ENCODE assay signal across 1 cellular context in genomic region chr9:109817846-109818472, GRCh38.
TF ChIP-seq lines count a peak whose summit lies in the region.

No MANE protein-coding gene starts in this region.

TF ChIP-seq in HepG2, 621 proteins besides CTCF, POLR2A, EP300 and RAD21 (continued from another document):
- TF ChIP-seq ZNF142 (CRISPR knock-in tag; IDR thresholded peaks at IDR 0.05) (no peak), FOXP4 (CRISPR knock-in tag; IDR thresholded peaks at IDR 0.05) (no peak), LCORL (IDR thresholded peaks at IDR 0.05) (no peak), LCORL (CRISPR knock-in tag; IDR thresholded peaks at IDR 0.05) (no peak), SMYD3 (CRISPR knock-in tag; IDR thresholded peaks at IDR 0.05) (no peak), MED1 (CRISPR knock-in tag; IDR thresholded peaks at IDR 0.05) (no peak), ZNF775 (CRISPR knock-in tag; IDR thresholded peaks at IDR 0.05; ENCODE audit: borderline replicate concordance) (no peak), ZNF720 (CRISPR knock-in tag; IDR thresholded peaks at IDR 0.05) (no peak), KLF6 (CRISPR knock-in tag; IDR thresholded peaks at IDR 0.05) (no peak), HDAC1 (CRISPR knock-in tag; IDR thresholded peaks at IDR 0.05) (no peak), ZBTB26 (CRISPR knock-in tag; IDR thresholded peaks at IDR 0.05; ENCODE audit: borderline replicate concordance) (no peak), JUN (CRISPR knock-in tag; IDR thresholded peaks at IDR 0.05) (0 out of 2 replicates have a peak, but pooled peaks have one; percentile 48), XBP1 (CRISPR knock-in tag; IDR thresholded peaks at IDR 0.05) (no peak), PREB (CRISPR knock-in tag; IDR thresholded peaks at IDR 0.05) (no peak), SAFB2 (CRISPR knock-in tag; IDR thresholded peaks at IDR 0.05; ENCODE audit: borderline replicate concordance, low read depth) (no peak), SALL1 (CRISPR knock-in tag; IDR thresholded peaks at IDR 0.05) (no peak), ZBTB33 (CRISPR knock-in tag; IDR thresholded peaks at IDR 0.05) (no peak), GRHL1 (CRISPR knock-in tag; conservative IDR thresholded peaks at IDR 0.05) (no peak), ZNF253 (CRISPR knock-in tag; IDR thresholded peaks at IDR 0.05; ENCODE audit: borderline replicate concordance) (no peak), TFAP4 (IDR thresholded peaks at IDR 0.05; ENCODE audit: borderline replicate concordance, low read depth) (peak; percentile 53; the same call in 1 of the 2 replicates), ZNF292 (CRISPR knock-in tag; IDR thresholded peaks at IDR 0.05; ENCODE audit: borderline replicate concordance, low read depth) (no peak), TEAD3 (CRISPR knock-in tag; optimal IDR thresholded peaks at IDR 0.05; ENCODE audit: borderline replicate concordance) (peak; percentile 99), SMARCC2 (IDR thresholded peaks at IDR 0.05) (no peak), NFKBIZ (CRISPR knock-in tag; IDR thresholded peaks at IDR 0.05) (no peak), RBAK (CRISPR knock-in tag; IDR thresholded peaks at IDR 0.05) (no peak), ZBED4 (CRISPR knock-in tag; IDR thresholded peaks at IDR 0.05; ENCODE audit: borderline replicate concordance) (no peak), MAX (IDR thresholded peaks at IDR 0.05) (no peak), ELK4 (CRISPR knock-in tag; IDR thresholded peaks at IDR 0.05; ENCODE audit: borderline replicate concordance) (no peak), CBFB (CRISPR knock-in tag; IDR thresholded peaks at IDR 0.05) (no peak), PBX3 (CRISPR knock-in tag; IDR thresholded peaks at IDR 0.05; ENCODE audit: borderline replicate concordance) (no peak), SAP130 (CRISPR knock-in tag; IDR thresholded peaks at IDR 0.05; ENCODE audit: low read depth) (no peak), STAT5B (CRISPR knock-in tag; IDR thresholded peaks at IDR 0.05) (no peak)
TF ChIP-seq in HepG2: peak in this region for 8.
